In genomic region chr1:6040859-6041415, GRCh38 we compare ENCODE assay signal across 19 cellular contexts.
"Had no signal": no experiment of that assay in that cellular context is flagged by ENCODE, and none has a peak within 500 bp of the region (broad histone marks: within the 10 kb centered on the region; RNA-seq: fewer than 3 reads in every experiment).

No MANE protein-coding gene starts in this region.

- H3K4me1 ChIP-seq: breast epithelium, colonic mucosa, suprapubic skin had no signal

- DNase-seq: foreskin melanocyte, midbrain had no signal

- H2AFZ ChIP-seq: hepatocyte had no signal

- H3K79me2 ChIP-seq: hepatocyte had no signal

- H3K4me3 ChIP-seq: breast epithelium, colonic mucosa, dorsolateral prefrontal cortex, hepatocyte, left lung, smooth muscle cell, stomach, suprapubic skin, tibial nerve had no signal

- H3K27ac ChIP-seq: breast epithelium, colonic mucosa, hepatocyte, left lung, stomach, suprapubic skin, tibial nerve had no signal

- H3K27me3 ChIP-seq: breast epithelium, colonic mucosa, dorsolateral prefrontal cortex, hepatocyte, left lung, suprapubic skin, tibial nerve had no signal

- ATAC-seq: effector memory CD8-positive, alpha-beta T cell; natural killer cell treated with Interleukin-12 subunit alpha and Interleukin-12 subunit beta and Interleukin-15 and Interleukin-18, amount 100 ng/mL, for 72 hours; sciatic nerve; stimulated activated memory B cell treated with anti-CD40 and anti-IgM and Interleukin-4, amounts not matched to agents 10 μg/mL and 1 μg/mL and 100 μg/mL, for 72 hours had no signal

- H3K4me2 ChIP-seq: hepatocyte, smooth muscle cell had no signal

- H3K9me3 ChIP-seq: breast epithelium, colonic mucosa, left lung, stomach, suprapubic skin, tibial nerve had no signal

- H3K36me3 ChIP-seq: breast epithelium, colonic mucosa, suprapubic skin had no signal

- FAIRE-seq: astrocyte, endothelial cell of umbilical vein, TTC549, urothelium cell line had no signal
